In the genomic region with DNA sequence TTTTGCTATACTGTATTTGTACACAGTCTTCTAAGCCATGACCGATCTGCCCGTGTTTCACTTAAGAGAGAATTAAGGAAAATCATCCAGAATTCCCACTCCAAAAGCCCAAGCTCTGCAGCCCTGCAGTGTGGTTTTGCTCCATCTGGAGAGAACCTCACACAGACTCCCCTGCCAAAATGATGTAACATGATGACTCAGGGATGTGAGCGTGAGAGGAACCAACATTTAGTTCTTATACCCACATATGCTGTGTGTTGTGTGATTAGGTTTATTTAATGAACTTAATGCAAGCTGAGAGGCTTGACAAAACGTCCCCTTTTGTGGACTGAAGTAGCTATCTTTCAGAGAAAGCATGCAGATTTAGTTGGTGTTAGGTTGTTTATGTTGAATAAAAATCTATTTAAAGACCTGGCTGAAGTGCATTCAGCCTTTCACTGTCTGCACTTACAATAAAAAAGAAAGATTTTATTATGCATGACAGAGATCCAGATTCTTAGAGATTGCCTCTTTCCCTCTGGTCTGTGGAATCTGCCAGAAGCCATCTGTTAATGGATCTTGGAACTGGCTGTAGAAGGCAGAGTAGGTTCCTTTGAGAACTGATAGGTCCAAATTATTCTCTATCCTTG, we compare ENCODE assay signal across 1 cellular context.
A peak's percentile ranks its signal among the peaks of the same experiment; 100 is the strongest.
TF ChIP-seq lines count a peak whose summit lies in the region.

No MANE protein-coding gene starts in this region.

TF ChIP-seq in K562, 482 proteins besides CTCF, POLR2A, EP300 and RAD21 (continued from another document and continues in another):
- TF ChIP-seq, protein P1, sequence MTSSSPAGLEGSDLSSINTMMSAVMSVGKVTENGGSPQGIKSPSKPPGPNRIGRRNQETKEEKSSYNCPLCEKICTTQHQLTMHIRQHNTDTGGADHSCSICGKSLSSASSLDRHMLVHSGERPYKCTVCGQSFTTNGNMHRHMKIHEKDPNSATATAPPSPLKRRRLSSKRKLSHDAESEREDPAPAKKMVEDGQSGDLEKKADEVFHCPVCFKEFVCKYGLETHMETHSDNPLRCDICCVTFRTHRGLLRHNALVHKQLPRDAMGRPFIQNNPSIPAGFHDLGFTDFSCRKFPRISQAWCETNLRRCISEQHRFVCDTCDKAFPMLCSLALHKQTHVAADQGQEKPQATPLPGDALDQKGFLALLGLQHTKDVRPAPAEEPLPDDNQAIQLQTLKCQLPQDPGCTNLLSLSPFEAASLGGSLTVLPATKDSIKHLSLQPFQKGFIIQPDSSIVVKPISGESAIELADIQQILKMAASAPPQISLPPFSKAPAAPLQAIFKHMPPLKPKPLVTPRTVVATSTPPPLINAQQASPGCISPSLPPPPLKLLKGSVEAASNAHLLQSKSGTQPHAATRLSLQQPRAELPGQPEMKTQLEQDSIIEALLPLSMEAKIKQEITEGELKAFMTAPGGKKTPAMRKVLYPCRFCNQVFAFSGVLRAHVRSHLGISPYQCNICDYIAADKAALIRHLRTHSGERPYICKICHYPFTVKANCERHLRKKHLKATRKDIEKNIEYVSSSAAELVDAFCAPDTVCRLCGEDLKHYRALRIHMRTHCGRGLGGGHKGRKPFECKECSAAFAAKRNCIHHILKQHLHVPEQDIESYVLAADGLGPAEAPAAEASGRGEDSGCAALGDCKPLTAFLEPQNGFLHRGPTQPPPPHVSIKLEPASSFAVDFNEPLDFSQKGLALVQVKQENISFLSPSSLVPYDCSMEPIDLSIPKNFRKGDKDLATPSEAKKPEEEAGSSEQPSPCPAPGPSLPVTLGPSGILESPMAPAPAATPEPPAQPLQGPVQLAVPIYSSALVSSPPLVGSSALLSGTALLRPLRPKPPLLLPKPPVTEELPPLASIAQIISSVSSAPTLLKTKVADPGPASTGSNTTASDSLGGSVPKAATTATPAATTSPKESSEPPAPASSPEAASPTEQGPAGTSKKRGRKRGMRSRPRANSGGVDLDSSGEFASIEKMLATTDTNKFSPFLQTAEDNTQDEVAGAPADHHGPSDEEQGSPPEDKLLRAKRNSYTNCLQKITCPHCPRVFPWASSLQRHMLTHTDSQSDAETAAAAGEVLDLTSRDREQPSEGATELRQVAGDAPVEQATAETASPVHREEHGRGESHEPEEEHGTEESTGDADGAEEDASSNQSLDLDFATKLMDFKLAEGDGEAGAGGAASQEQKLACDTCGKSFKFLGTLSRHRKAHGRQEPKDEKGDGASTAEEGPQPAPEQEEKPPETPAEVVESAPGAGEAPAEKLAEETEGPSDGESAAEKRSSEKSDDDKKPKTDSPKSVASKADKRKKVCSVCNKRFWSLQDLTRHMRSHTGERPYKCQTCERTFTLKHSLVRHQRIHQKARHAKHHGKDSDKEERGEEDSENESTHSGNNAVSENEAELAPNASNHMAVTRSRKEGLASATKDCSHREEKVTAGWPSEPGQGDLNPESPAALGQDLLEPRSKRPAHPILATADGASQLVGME (CRISPR knock-in tag; IDR thresholded peaks at IDR 0.05), result no peak
- TF ChIP-seq ZNF830 (CRISPR knock-in tag; IDR thresholded peaks at IDR 0.05), result no peak
- TF ChIP-seq SOX6 (IDR thresholded peaks at IDR 0.05), result no peak
- peak; percentile 48; the same call in 1 of the 2 replicates for TF ChIP-seq CTBP1 (IDR thresholded peaks at IDR 0.05; ENCODE audit: borderline replicate concordance)
- peak; percentile 73 for TF ChIP-seq CEBPG (CRISPR knock-in tag; IDR thresholded peaks at IDR 0.05)
- TF ChIP-seq CEBPG (tag; conservative IDR thresholded peaks at IDR 0.05 in 1 of 2, IDR thresholded peaks at IDR 0.05 in 1 of 2), result peak; percentile 83 to 85
- TF ChIP-seq SLC30A9 (CRISPR knock-in tag; IDR thresholded peaks at IDR 0.05), result no peak
- no peak for TF ChIP-seq TAF9B (IDR thresholded peaks at IDR 0.05; ENCODE audit: partially characterized antibody)
- TF ChIP-seq KAT2B (IDR thresholded peaks at IDR 0.05; ENCODE audit: low read depth, low read length), result no peak
- TF ChIP-seq FIP1L1 (IDR thresholded peaks at IDR 0.05; ENCODE audit: low read depth, low read length, poor library complexity, severe bottlenecking), result no peak
- TF ChIP-seq, protein P2, sequence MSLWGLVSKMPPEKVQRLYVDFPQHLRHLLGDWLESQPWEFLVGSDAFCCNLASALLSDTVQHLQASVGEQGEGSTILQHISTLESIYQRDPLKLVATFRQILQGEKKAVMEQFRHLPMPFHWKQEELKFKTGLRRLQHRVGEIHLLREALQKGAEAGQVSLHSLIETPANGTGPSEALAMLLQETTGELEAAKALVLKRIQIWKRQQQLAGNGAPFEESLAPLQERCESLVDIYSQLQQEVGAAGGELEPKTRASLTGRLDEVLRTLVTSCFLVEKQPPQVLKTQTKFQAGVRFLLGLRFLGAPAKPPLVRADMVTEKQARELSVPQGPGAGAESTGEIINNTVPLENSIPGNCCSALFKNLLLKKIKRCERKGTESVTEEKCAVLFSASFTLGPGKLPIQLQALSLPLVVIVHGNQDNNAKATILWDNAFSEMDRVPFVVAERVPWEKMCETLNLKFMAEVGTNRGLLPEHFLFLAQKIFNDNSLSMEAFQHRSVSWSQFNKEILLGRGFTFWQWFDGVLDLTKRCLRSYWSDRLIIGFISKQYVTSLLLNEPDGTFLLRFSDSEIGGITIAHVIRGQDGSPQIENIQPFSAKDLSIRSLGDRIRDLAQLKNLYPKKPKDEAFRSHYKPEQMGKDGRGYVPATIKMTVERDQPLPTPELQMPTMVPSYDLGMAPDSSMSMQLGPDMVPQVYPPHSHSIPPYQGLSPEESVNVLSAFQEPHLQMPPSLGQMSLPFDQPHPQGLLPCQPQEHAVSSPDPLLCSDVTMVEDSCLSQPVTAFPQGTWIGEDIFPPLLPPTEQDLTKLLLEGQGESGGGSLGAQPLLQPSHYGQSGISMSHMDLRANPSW (CRISPR knock-in tag; IDR thresholded peaks at IDR 0.05), result no peak
- no peak for TF ChIP-seq ZNF140 (CRISPR knock-in tag; IDR thresholded peaks at IDR 0.05)
- no peak for TF ChIP-seq MIER1 (IDR thresholded peaks at IDR 0.05; ENCODE audit: low read depth)
- TF ChIP-seq SRSF3 (IDR thresholded peaks at IDR 0.05; ENCODE audit: insufficient read depth, low read length), result no peak
- TF ChIP-seq, protein P3, sequence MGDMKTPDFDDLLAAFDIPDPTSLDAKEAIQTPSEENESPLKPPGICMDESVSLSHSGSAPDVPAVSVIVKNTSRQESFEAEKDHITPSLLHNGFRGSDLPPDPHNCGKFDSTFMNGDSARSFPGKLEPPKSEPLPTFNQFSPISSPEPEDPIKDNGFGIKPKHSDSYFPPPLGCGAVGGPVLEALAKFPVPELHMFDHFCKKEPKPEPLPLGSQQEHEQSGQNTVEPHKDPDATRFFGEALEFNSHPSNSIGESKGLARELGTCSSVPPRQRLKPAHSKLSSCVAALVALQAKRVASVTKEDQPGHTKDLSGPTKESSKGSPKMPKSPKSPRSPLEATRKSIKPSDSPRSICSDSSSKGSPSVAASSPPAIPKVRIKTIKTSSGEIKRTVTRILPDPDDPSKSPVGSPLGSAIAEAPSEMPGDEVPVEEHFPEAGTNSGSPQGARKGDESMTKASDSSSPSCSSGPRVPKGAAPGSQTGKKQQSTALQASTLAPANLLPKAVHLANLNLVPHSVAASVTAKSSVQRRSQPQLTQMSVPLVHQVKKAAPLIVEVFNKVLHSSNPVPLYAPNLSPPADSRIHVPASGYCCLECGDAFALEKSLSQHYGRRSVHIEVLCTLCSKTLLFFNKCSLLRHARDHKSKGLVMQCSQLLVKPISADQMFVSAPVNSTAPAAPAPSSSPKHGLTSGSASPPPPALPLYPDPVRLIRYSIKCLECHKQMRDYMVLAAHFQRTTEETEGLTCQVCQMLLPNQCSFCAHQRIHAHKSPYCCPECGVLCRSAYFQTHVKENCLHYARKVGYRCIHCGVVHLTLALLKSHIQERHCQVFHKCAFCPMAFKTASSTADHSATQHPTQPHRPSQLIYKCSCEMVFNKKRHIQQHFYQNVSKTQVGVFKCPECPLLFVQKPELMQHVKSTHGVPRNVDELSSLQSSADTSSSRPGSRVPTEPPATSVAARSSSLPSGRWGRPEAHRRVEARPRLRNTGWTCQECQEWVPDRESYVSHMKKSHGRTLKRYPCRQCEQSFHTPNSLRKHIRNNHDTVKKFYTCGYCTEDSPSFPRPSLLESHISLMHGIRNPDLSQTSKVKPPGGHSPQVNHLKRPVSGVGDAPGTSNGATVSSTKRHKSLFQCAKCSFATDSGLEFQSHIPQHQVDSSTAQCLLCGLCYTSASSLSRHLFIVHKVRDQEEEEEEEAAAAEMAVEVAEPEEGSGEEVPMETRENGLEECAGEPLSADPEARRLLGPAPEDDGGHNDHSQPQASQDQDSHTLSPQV (IDR thresholded peaks at IDR 0.05), result peak; percentile 44; the same call in 1 of the 2 replicates
- no peak for TF ChIP-seq TEAD4 (IDR thresholded peaks at IDR 0.05; ENCODE audit: low read length)
- TF ChIP-seq TEAD4 (CRISPR knock-in tag; IDR thresholded peaks at IDR 0.05; ENCODE audit: borderline replicate concordance), result no peak
- no peak for TF ChIP-seq ZNF644 (tag; IDR thresholded peaks at IDR 0.05; ENCODE audit: low read depth)
- TF ChIP-seq MAFK (IDR thresholded peaks at IDR 0.05; ENCODE audit: low read length), result peak; percentile 88
- TF ChIP-seq, protein P4, sequence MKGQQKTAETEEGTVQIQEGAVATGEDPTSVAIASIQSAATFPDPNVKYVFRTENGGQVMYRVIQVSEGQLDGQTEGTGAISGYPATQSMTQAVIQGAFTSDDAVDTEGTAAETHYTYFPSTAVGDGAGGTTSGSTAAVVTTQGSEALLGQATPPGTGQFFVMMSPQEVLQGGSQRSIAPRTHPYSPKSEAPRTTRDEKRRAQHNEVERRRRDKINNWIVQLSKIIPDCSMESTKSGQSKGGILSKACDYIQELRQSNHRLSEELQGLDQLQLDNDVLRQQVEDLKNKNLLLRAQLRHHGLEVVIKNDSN (CRISPR knock-in tag; IDR thresholded peaks at IDR 0.05), result no peak
- TF ChIP-seq BHLHE40 (IDR thresholded peaks at IDR 0.05; ENCODE audit: low read length), result no peak
- TF ChIP-seq CREB1 (IDR thresholded peaks at IDR 0.05), result no peak
- TF ChIP-seq CREB1 (CRISPR knock-in tag; IDR thresholded peaks at IDR 0.05), result no peak
- no peak for TF ChIP-seq NCOA6 (IDR thresholded peaks at IDR 0.05)
- TF ChIP-seq, protein P5, sequence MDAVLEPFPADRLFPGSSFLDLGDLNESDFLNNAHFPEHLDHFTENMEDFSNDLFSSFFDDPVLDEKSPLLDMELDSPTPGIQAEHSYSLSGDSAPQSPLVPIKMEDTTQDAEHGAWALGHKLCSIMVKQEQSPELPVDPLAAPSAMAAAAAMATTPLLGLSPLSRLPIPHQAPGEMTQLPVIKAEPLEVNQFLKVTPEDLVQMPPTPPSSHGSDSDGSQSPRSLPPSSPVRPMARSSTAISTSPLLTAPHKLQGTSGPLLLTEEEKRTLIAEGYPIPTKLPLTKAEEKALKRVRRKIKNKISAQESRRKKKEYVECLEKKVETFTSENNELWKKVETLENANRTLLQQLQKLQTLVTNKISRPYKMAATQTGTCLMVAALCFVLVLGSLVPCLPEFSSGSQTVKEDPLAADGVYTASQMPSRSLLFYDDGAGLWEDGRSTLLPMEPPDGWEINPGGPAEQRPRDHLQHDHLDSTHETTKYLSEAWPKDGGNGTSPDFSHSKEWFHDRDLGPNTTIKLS (IDR thresholded peaks at IDR 0.05; ENCODE audit: borderline replicate concordance, low read depth), result no peak
- TF ChIP-seq, protein P6, sequence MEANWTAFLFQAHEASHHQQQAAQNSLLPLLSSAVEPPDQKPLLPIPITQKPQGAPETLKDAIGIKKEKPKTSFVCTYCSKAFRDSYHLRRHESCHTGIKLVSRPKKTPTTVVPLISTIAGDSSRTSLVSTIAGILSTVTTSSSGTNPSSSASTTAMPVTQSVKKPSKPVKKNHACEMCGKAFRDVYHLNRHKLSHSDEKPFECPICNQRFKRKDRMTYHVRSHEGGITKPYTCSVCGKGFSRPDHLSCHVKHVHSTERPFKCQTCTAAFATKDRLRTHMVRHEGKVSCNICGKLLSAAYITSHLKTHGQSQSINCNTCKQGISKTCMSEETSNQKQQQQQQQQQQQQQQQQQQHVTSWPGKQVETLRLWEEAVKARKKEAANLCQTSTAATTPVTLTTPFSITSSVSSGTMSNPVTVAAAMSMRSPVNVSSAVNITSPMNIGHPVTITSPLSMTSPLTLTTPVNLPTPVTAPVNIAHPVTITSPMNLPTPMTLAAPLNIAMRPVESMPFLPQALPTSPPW (CRISPR knock-in tag; IDR thresholded peaks at IDR 0.05), result no peak
- no peak for TF ChIP-seq RBM22 (IDR thresholded peaks at IDR 0.05; ENCODE audit: low read depth, low read length, poor library complexity, severe bottlenecking)
- TF ChIP-seq PRPF4 (IDR thresholded peaks at IDR 0.05; ENCODE audit: insufficient read depth, low read depth, low read length, poor library complexity, severe bottlenecking), result no peak
- no peak for TF ChIP-seq GATAD2A (IDR thresholded peaks at IDR 0.05)
- TF ChIP-seq SMARCA5 (IDR thresholded peaks at IDR 0.05), result no peak
- TF ChIP-seq ZNF197 (CRISPR knock-in tag; IDR thresholded peaks at IDR 0.05; ENCODE audit: low read depth), result no peak
- TF ChIP-seq ZNF316 (IDR thresholded peaks at IDR 0.05), result peak; percentile 95
- no peak for TF ChIP-seq SIX5 (IDR thresholded peaks at IDR 0.05; ENCODE audit: borderline replicate concordance in 1 of 2, insufficient read depth in 1 of 2, low read depth in 1 of 2, low read length in 2 of 2)
- TF ChIP-seq ZBTB17 (CRISPR knock-in tag; IDR thresholded peaks at IDR 0.05), result no peak
- TF ChIP-seq JUN (IDR thresholded peaks at IDR 0.05; ENCODE audit: borderline replicate concordance, low read depth, low read length), result peak; percentile 87
- TF ChIP-seq JUN (CRISPR knock-in tag; IDR thresholded peaks at IDR 0.05; ENCODE audit: borderline replicate concordance), result no peak
- TF ChIP-seq ZEB2 (IDR thresholded peaks at IDR 0.05), result no peak
- no peak for TF ChIP-seq KLF6 (CRISPR knock-in tag; IDR thresholded peaks at IDR 0.05; ENCODE audit: borderline replicate concordance)
